ENCODE assay signal across 7 cellular contexts in the genomic region with DNA sequence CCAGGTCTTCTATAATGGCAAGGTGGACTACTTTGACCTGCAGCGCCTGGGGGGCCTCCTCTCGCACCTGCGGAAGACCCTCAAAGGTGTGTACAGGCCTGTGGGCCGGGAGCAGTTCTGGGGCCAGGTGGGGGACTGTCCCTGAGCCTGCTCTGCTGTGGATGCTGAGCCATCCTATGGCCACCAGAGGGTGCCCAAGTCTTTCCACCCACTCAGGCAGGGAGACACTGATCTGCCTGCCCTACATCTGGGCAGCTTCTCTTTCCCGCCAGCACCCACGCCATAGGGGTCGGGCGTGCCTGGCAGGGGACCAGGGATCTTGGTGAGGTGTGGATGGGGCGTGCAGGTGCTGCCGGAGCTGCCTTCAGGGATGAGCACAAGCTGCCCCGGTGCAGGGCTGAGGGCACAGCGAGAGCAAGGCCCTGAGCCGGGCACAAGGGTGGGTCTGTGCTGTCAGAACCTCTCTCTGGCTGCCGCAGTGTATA. TPM values are rescaled to one million over a fixed set of nuclear protein-coding genes. Genes with fewer than 3 reads are reported as not detected.
DNase-seq lines count a peak whose midpoint lies in the region; ATAC-seq, FAIRE-seq and TF ChIP-seq lines count a peak whose summit lies in the region.

No MANE protein-coding gene starts in this region.

- H3K9ac ChIP-seq in H1 (replicated peaks in 1 of 4; ENCODE audit: extremely low read depth in 1 of 4, low read depth in 3 of 4, low read length in 3 of 4), result no peak overlapping the region

- peaks cover 0 to 9% (median 5%) of the 10 kb centered on the region in 4 experiments; a peak in 5 of 7 replicates for H3K4me1 ChIP-seq in H1 (replicated peaks in 1 of 4; ENCODE audit: control insufficient read depth in 3 of 4, insufficient read depth in 4 of 4, low read length in 3 of 4)

- ATAC-seq in HG02763 (IDR thresholded peaks at IDR 0.05; ENCODE audit: unreplicated experiment), result peak; percentile 61

- H3K4me3 ChIP-seq in GM12865 (ENCODE audit: low read depth, low read length) (no peak overlapping the region), H1 (ENCODE audit: extremely low read depth in 1 of 4, insufficient read depth in 2 of 4, low read depth in 3 of 4, low read length in 4 of 4) (no peak overlapping the region)

- no peaks in the 10 kb centered on the region for H3K9me3 ChIP-seq in H1 (ENCODE audit: insufficient read depth in 2 of 2, low read depth in 1 of 2, low read length in 1 of 2)

- peaks cover 7% of the 10 kb centered on the region for H3K36me3 Mint-ChIP-seq in activated CD4-positive, alpha-beta memory T cell treated with anti-CD3 and anti-CD28 coated beads, Interleukin-2, amount 10 ng/mL, durations not matched to agents 7 days and 5 days (ENCODE audit: low read depth)

- CTCF ChIA-PET in activated CD4-positive, alpha-beta memory T cell treated with anti-CD3 and anti-CD28 coated beads, Interleukin-2, amount 10 ng/mL, durations not matched to agents 7 days and 5 days (lab: Charles Lee), result interaction anchor here (0.5 to 3.3 kb wide), 3 partner anchors 11 to 164 kb away, joined by 3 to 21 read pairs (median 8); no protein-coding TSS in a partner anchor
- CTCF ChIA-PET in H1 (lab: Charles Lee; ENCODE audit: partially characterized antibody), result interaction anchor here (0.6 to 9.7 kb wide), 17 partner anchors 9 to 203 kb away, joined by 3 to 127 read pairs (median 3); a partner anchor contains a TSS

- no peak overlapping the region for H2AFZ ChIP-seq in H1 (ENCODE audit: low read length)

- DNase-seq in GM12865 (ENCODE audit: low read depth) (peak; percentile 74), NCI-H526 treated with DMSO at 0.1 percent for 48 hours (lab: John Stamatoyannopoulos, UW) (peak; percentile 18), H1 (ENCODE audit: low read depth in 1 of 2, low spot score in 2 of 2) (peak in 1 of 2 experiments; percentile 76), myocyte (ENCODE audit: low read depth) (peak; percentile 75), superior temporal gyrus (ENCODE audit: extremely low spot score) (peak; percentile 70)
- peak; percentile 73 for DNase-seq in activated CD4-positive, alpha-beta memory T cell treated with anti-CD3 and anti-CD28 coated beads, Interleukin-2, amount 10 ng/mL, durations not matched to agents 7 days and 5 days

- H3K4me2 ChIP-seq in H1 (ENCODE audit: insufficient read depth in 1 of 2, low read depth in 2 of 2, low read length in 2 of 2), result no peak overlapping the region

- H3K9me3 Mint-ChIP-seq in activated CD4-positive, alpha-beta memory T cell treated with anti-CD3 and anti-CD28 coated beads, Interleukin-2, amount 10 ng/mL, durations not matched to agents 7 days and 5 days, result no peaks in the 10 kb centered on the region

- no peak overlapping the region for H3K18ac ChIP-seq in H1 (ENCODE audit: extremely low read depth, low read length)

- no peaks in the 10 kb centered on the region for H3K4me1 Mint-ChIP-seq in activated CD4-positive, alpha-beta memory T cell treated with anti-CD3 and anti-CD28 coated beads, Interleukin-2, amount 10 ng/mL, durations not matched to agents 7 days and 5 days

- H3K79me2 ChIP-seq in H1 (ENCODE audit: control insufficient read depth in 1 of 2, insufficient read depth in 2 of 2, low read length in 2 of 2), result no peaks in the 10 kb centered on the region

- no peak overlapping the region for H2BK15ac ChIP-seq in H1 (ENCODE audit: low read length)

- H4K5ac ChIP-seq in H1 (ENCODE audit: insufficient read length, low read depth, low read length), result no peak overlapping the region

- H3K23ac ChIP-seq in H1 (ENCODE audit: insufficient read length), result no peak overlapping the region

- H4K20me1 ChIP-seq in H1 (replicated peaks in 1 of 2; ENCODE audit: control insufficient read depth in 1 of 2, insufficient read depth in 2 of 2, low read length in 2 of 2), result peaks cover 0 to 15% of the 10 kb centered on the region in 2 experiments

- H3K4me3 Mint-ChIP-seq in activated CD4-positive, alpha-beta memory T cell treated with anti-CD3 and anti-CD28 coated beads, Interleukin-2, amount 10 ng/mL, durations not matched to agents 7 days and 5 days, result no peak overlapping the region

- 82% methylated on average over 14 of the region's 14 CpGs; no CpG with 5 or more reads in 1 of the 2 experiments for WGBS in H1 (ENCODE audit: extremely low coverage in 1 of 2, insufficient coverage in 1 of 2, insufficient read length in 1 of 2, insufficient replicate concordance in 2 of 2, low coverage in 1 of 2, low lambda C conversion rate in 2 of 2, missing lambda C conversion rate in 1 of 2), 2 experiments

- no peaks in the 10 kb centered on the region for H3K79me1 ChIP-seq in H1 (ENCODE audit: low read depth, low read length)

- no peak for FAIRE-seq in H1 (lab: Jason Lieb, UNC)

- peaks cover 4 to 5% (median 5%) of the 10 kb centered on the region in 4 experiments; a peak in 5 of 8 replicates for H3K36me3 ChIP-seq in H1 (ENCODE audit: control insufficient read depth in 2 of 4, insufficient read depth in 4 of 4, low read length in 3 of 4)

- H3K4ac ChIP-seq in H1 (replicated peaks; ENCODE audit: insufficient read length, low read depth, low read length), result no peak overlapping the region

- H2BK12ac ChIP-seq in H1 (ENCODE audit: low read depth, low read length), result peak overlapping the region; percentile 50; the same call in 1 of the 2 replicates

- no peak overlapping the region for H3K27ac Mint-ChIP-seq in activated CD4-positive, alpha-beta memory T cell treated with anti-CD3 and anti-CD28 coated beads, Interleukin-2, amount 10 ng/mL, durations not matched to agents 7 days and 5 days

- no peaks in the 10 kb centered on the region for H3K23me2 ChIP-seq in H1 (ENCODE audit: low read depth, low read length)

- H3K14ac ChIP-seq in H1 (ENCODE audit: insufficient read length), result no peak overlapping the region

- no peak overlapping the region for H3K27ac ChIP-seq in H1 (ENCODE audit: low read depth, low read length)

- no peak for TF ChIP-seq POLR2A in H1 (IDR thresholded peaks at IDR 0.05; ENCODE audit: control extremely low read depth in 1 of 2, low read depth in 2 of 2, low read length in 2 of 2)

- no peak overlapping the region for H2AK5ac ChIP-seq in H1 (ENCODE audit: low read depth, low read length)

- no peak overlapping the region for H2BK20ac ChIP-seq in H1 (ENCODE audit: low read length)

- H4K8ac ChIP-seq in H1 (ENCODE audit: extremely low read depth, insufficient read depth, low read length), result no peak overlapping the region

- POLR2A ChIA-PET in activated CD4-positive, alpha-beta memory T cell treated with anti-CD3 and anti-CD28 coated beads, Interleukin-2, amount 10 ng/mL, durations not matched to agents 7 days and 5 days (lab: Charles Lee), result interaction anchor here (1.3 kb wide), 1 partner anchor 20 kb away, joined by 5 read pairs; a partner anchor contains a TSS
- POLR2A ChIA-PET in H1 (lab: Charles Lee; ENCODE audit: partially characterized antibody), result interaction anchor here (1.1 to 5.7 kb wide), 5 partner anchors 9 to 51 kb away, joined by 3 to 57 read pairs (median 3); a partner anchor contains a TSS

- no peaks in the 10 kb centered on the region for H3K27me3 ChIP-seq in H1 (replicated peaks in 1 of 4; ENCODE audit: control insufficient read depth in 3 of 4, extremely low read depth in 1 of 4, insufficient read depth in 3 of 4, low read length in 3 of 4)

- peak; percentile 87 for TF ChIP-seq CTCF in GM12865 (IDR thresholded peaks at IDR 0.05; ENCODE audit: insufficient read depth, low read depth, low read length, missing control alignments)
- TF ChIP-seq CTCF in H1 (IDR thresholded peaks at IDR 0.05; ENCODE audit: control extremely low read depth in 1 of 3, insufficient read depth in 1 of 3, low read depth in 1 of 3, low read length in 3 of 3), result peak in 2 of 3 experiments; percentile 87 to 97; a peak in 3 of 4 replicates

- H4K91ac ChIP-seq in H1 (replicated peaks; ENCODE audit: insufficient read length, low read length), result no peak overlapping the region

- H3K27me3 Mint-ChIP-seq in activated CD4-positive, alpha-beta memory T cell treated with anti-CD3 and anti-CD28 coated beads, Interleukin-2, amount 10 ng/mL, durations not matched to agents 7 days and 5 days, result no peaks in the 10 kb centered on the region

- no peak overlapping the region for H2BK5ac ChIP-seq in H1 (ENCODE audit: low read depth, low read length)

- no peak overlapping the region for H2BK120ac ChIP-seq in H1 (replicated peaks; ENCODE audit: low read depth, low read length)

- peak; percentile 88 to 91 for TF ChIP-seq RAD21 in H1 (IDR thresholded peaks at IDR 0.05 in 1 of 2, conservative IDR thresholded peaks at IDR 0.05 in 1 of 2; ENCODE audit: low read depth in 2 of 2, low read length in 2 of 2)

- no peak overlapping the region for H3K56ac ChIP-seq in H1 (replicated peaks; ENCODE audit: insufficient read length, low read depth, low read length)

- no peak for TF ChIP-seq EP300 in H1 (IDR thresholded peaks at IDR 0.05; ENCODE audit: borderline replicate concordance in 1 of 2, low read depth in 2 of 2, low read length in 2 of 2)

RNA-seq across cellular contexts. Expression of a gene that starts 14.1 kb away (rescaled TPM):
- total RNA-seq in activated CD4-positive, alpha-beta memory T cell treated with anti-CD3 and anti-CD28 coated beads, Interleukin-2, amount 10 ng/mL, durations not matched to agents 7 days and 5 days, result 10 to 100 TPM; 35.5 to 38.3 TPM
- total RNA-seq in H1 (2021; fragmentation: NEBNext Ultra II Directional; extraction: Animal tissue kit (Norgen Biotek cat#: 25700)), result 30.5 and 34.2 TPM in 2 replicates
- 57.7 and 71.5 TPM in 2 replicates for polyA plus RNA-seq in H1 (2011; rRNA removed)
- polyA plus RNA-seq in H1 (2011; cell fraction: cytosol; rRNA removed), result 42.3 TPM
- 154 TPM for polyA plus RNA-seq in H1 (2011; cell fraction: nucleus; rRNA removed)
- 14.4 to 33.7 TPM (median 28.7 TPM) in 4 replicates for polyA plus RNA-seq in H1 (2012, experiment 1 of 2)
- polyA plus RNA-seq in H1 (2012, experiment 2 of 2), result 25.2 TPM
- 25.4 TPM for polyA plus RNA-seq in H1 (2013, experiment 1 of 2)
- 26.8 TPM for polyA plus RNA-seq in H1 (2013, experiment 2 of 2)
- polyA minus RNA-seq in H1 (2011; rRNA and poly(A)+ RNA removed), result 49.8 TPM in 2 replicates
- polyA minus RNA-seq in H1 (2011; cell fraction: cytosol; rRNA and poly(A)+ RNA removed), result 26.6 TPM
- 51.9 TPM for polyA minus RNA-seq in H1 (2011; cell fraction: nucleus; rRNA and poly(A)+ RNA removed)
- 50.7 and 57.5 TPM in 2 replicates for total RNA-seq in myocyte
- polyA plus RNA-seq in myocyte (2012), result 43.1 TPM

RNA-seq across cellular contexts. Expression of a gene that starts 14.2 kb away (rescaled TPM):
- 10 to 100 TPM in 1 of 2 experiments, 1 to 10 TPM in 1; 8.6 to 12.4 TPM for total RNA-seq in activated CD4-positive, alpha-beta memory T cell treated with anti-CD3 and anti-CD28 coated beads, Interleukin-2, amount 10 ng/mL, durations not matched to agents 7 days and 5 days
- 6.2 and 8.5 TPM in 2 replicates for total RNA-seq in H1 (2021; fragmentation: NEBNext Ultra II Directional; extraction: Animal tissue kit (Norgen Biotek cat#: 25700))
- polyA plus RNA-seq in H1 (2011; rRNA removed), result 9.5 and 14.2 TPM in 2 replicates
- polyA plus RNA-seq in H1 (2011; cell fraction: cytosol; rRNA removed), result 13.9 TPM
- polyA plus RNA-seq in H1 (2011; cell fraction: nucleus; rRNA removed), result 85.9 TPM
- polyA plus RNA-seq in H1 (2012, experiment 1 of 2), result 9.0 to 11.8 TPM (median 9.3 TPM) in 4 replicates
- polyA plus RNA-seq in H1 (2012, experiment 2 of 2), result 4.6 TPM
- 8.6 TPM for polyA plus RNA-seq in H1 (2013, experiment 1 of 2)
- 7.0 TPM for polyA plus RNA-seq in H1 (2013, experiment 2 of 2)
- 6.0 and 7.3 TPM in 2 replicates for polyA minus RNA-seq in H1 (2011; rRNA and poly(A)+ RNA removed)
- polyA minus RNA-seq in H1 (2011; cell fraction: cytosol; rRNA and poly(A)+ RNA removed), result 13.4 TPM
- 23.3 TPM for polyA minus RNA-seq in H1 (2011; cell fraction: nucleus; rRNA and poly(A)+ RNA removed)
- 10.8 and 15.7 TPM in 2 replicates for total RNA-seq in myocyte
- polyA plus RNA-seq in myocyte (2012), result 25.4 TPM

RNA-seq across cellular contexts. Expression of a gene that starts 16.0 kb away (rescaled TPM):
- total RNA-seq in activated CD4-positive, alpha-beta memory T cell treated with anti-CD3 and anti-CD28 coated beads, Interleukin-2, amount 10 ng/mL, durations not matched to agents 7 days and 5 days, result under 1 TPM; 0.23 to 0.28 TPM
- total RNA-seq in H1 (2021; fragmentation: NEBNext Ultra II Directional; extraction: Animal tissue kit (Norgen Biotek cat#: 25700)), result 1.6 and 2.9 TPM in 2 replicates
- polyA plus RNA-seq in H1 (2011; rRNA removed), result 8.8 and 13.1 TPM in 2 replicates
- 5.9 TPM for polyA plus RNA-seq in H1 (2011; cell fraction: cytosol; rRNA removed)
- 7.3 TPM for polyA plus RNA-seq in H1 (2011; cell fraction: nucleus; rRNA removed)
- polyA plus RNA-seq in H1 (2012, experiment 1 of 2), result 3.7 to 6.4 TPM (median 6.0 TPM) in 4 replicates
- 5.3 TPM for polyA plus RNA-seq in H1 (2012, experiment 2 of 2)
- polyA plus RNA-seq in H1 (2013, experiment 1 of 2), result 7.9 TPM
- 7.7 TPM for polyA plus RNA-seq in H1 (2013, experiment 2 of 2)
- polyA minus RNA-seq in H1 (2011; rRNA and poly(A)+ RNA removed), result 3.1 and 3.4 TPM in 2 replicates
- 8.0 TPM for polyA minus RNA-seq in H1 (2011; cell fraction: cytosol; rRNA and poly(A)+ RNA removed)
- 14.2 TPM for polyA minus RNA-seq in H1 (2011; cell fraction: nucleus; rRNA and poly(A)+ RNA removed)
- 1.3 and 1.8 TPM in 2 replicates for total RNA-seq in myocyte
- polyA plus RNA-seq in myocyte (2012), result 1.6 TPM

RNA-seq across cellular contexts. Expression of a gene that starts 20.3 kb away (rescaled TPM):
- total RNA-seq in activated CD4-positive, alpha-beta memory T cell treated with anti-CD3 and anti-CD28 coated beads, Interleukin-2, amount 10 ng/mL, durations not matched to agents 7 days and 5 days, result 10 to 100 TPM; 48.2 to 49.0 TPM
- 23.9 and 24.0 TPM in 2 replicates for total RNA-seq in H1 (2021; fragmentation: NEBNext Ultra II Directional; extraction: Animal tissue kit (Norgen Biotek cat#: 25700))
- polyA plus RNA-seq in H1 (2011; rRNA removed), result 20.9 and 26.6 TPM in 2 replicates
- polyA plus RNA-seq in H1 (2011; cell fraction: cytosol; rRNA removed), result 22.7 TPM
- polyA plus RNA-seq in H1 (2011; cell fraction: nucleus; rRNA removed), result 27.5 TPM
- 11.9 to 25.8 TPM (median 24.2 TPM) in 4 replicates for polyA plus RNA-seq in H1 (2012, experiment 1 of 2)
- 21.9 TPM for polyA plus RNA-seq in H1 (2012, experiment 2 of 2)
- polyA plus RNA-seq in H1 (2013, experiment 1 of 2), result 8.3 TPM
- polyA plus RNA-seq in H1 (2013, experiment 2 of 2), result 9.1 TPM
- 24.6 and 27.9 TPM in 2 replicates for polyA minus RNA-seq in H1 (2011; rRNA and poly(A)+ RNA removed)
- polyA minus RNA-seq in H1 (2011; cell fraction: cytosol; rRNA and poly(A)+ RNA removed), result 15.9 TPM
- polyA minus RNA-seq in H1 (2011; cell fraction: nucleus; rRNA and poly(A)+ RNA removed), result 27.7 TPM
- total RNA-seq in myocyte, result 21.9 and 30.0 TPM in 2 replicates
- polyA plus RNA-seq in myocyte (2012), result 37.0 TPM

RNA-seq across cellular contexts. Expression of a gene that starts 29.3 kb away (rescaled TPM):
- total RNA-seq in activated CD4-positive, alpha-beta memory T cell treated with anti-CD3 and anti-CD28 coated beads, Interleukin-2, amount 10 ng/mL, durations not matched to agents 7 days and 5 days, result 100 to 1,000 TPM; 132 to 136 TPM
- 222 and 236 TPM in 2 replicates for total RNA-seq in H1 (2021; fragmentation: NEBNext Ultra II Directional; extraction: Animal tissue kit (Norgen Biotek cat#: 25700))
- 260 and 275 TPM in 2 replicates for polyA plus RNA-seq in H1 (2011; rRNA removed)
- 237 TPM for polyA plus RNA-seq in H1 (2011; cell fraction: cytosol; rRNA removed)
- polyA plus RNA-seq in H1 (2011; cell fraction: nucleus; rRNA removed), result 509 TPM
- 188 to 293 TPM (median 261 TPM) in 4 replicates for polyA plus RNA-seq in H1 (2012, experiment 1 of 2)
- 246 TPM for polyA plus RNA-seq in H1 (2012, experiment 2 of 2)
- 99.8 TPM for polyA plus RNA-seq in H1 (2013, experiment 1 of 2)
- 92.7 TPM for polyA plus RNA-seq in H1 (2013, experiment 2 of 2)
- 303 and 366 TPM in 2 replicates for polyA minus RNA-seq in H1 (2011; rRNA and poly(A)+ RNA removed)
- 156 TPM for polyA minus RNA-seq in H1 (2011; cell fraction: cytosol; rRNA and poly(A)+ RNA removed)
- 198 TPM for polyA minus RNA-seq in H1 (2011; cell fraction: nucleus; rRNA and poly(A)+ RNA removed)
- 121 and 124 TPM in 2 replicates for total RNA-seq in myocyte
- polyA plus RNA-seq in myocyte (2012), result 116 TPM
